7 cellular contexts compared by ENCODE assay signal in the genomic region with DNA sequence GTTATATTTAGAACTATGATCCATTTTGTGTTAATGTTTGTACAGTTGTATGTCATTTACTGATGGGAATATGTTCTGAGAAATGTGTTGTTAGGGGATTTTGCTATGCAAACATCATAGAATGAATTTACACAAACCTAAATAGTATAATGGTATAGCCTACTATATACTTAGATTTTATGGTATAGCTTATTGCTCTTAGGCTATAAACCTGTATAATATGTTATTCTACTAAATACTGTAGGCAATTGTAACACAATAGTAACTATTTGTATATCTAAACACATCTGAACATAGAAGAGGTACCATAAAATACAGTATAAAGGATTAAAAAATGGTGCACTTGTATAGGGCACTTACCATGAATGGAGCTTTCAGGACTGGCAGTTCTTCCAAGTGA.
"Had no signal": no experiment of that assay in that cellular context is flagged by ENCODE, and none has a peak within 500 bp of the region (broad histone marks: within the 10 kb centered on the region; RNA-seq: fewer than 3 reads in every experiment).

No MANE protein-coding gene starts in this region.

- DNase-seq: GM23248, GOT3, H7, HFFc6, IMR-90 had no signal

- ATAC-seq: HCT116, K562 had no signal
